Comparison of ENCODE assay signal across 14 cellular contexts in genomic region chr4:102335616-102336015, GRCh38.
"Had no signal": no experiment of that assay in that cellular context is flagged by ENCODE, and none has a peak within 500 bp of the region (broad histone marks: within the 10 kb centered on the region; RNA-seq: fewer than 3 reads in every experiment).

No MANE protein-coding gene starts in this region.

- H3K4me1 ChIP-seq: ascending aorta, esophagus muscularis mucosa, tibial artery, uterus had no signal

- H3K27me3 Mint-ChIP-seq: naive thymus-derived CD4-positive, alpha-beta T cell had no signal

- H3K4me3 ChIP-seq: ascending aorta, esophagus muscularis mucosa, skin epidermis, tibial artery, uterus had no signal

- H3K9me3 ChIP-seq: ascending aorta, esophagus muscularis mucosa, tibial artery, uterus had no signal

- ATAC-seq: activated CD4-positive, CD25-positive, alpha-beta regulatory T cell treated with anti-CD3 and anti-CD28 coated beads, Interleukin-2, amount 50 U/mL, for 24 hours; left lobe of liver; naive thymus-derived CD4-positive, alpha-beta T cell had no signal

- H3K36me3 ChIP-seq: ascending aorta, esophagus muscularis mucosa, tibial artery, uterus had no signal

- H3K9me3 Mint-ChIP-seq: naive thymus-derived CD4-positive, alpha-beta T cell; T-helper 2 cell treated with Interferon-gamma antibody and Interleukin-4, amounts not matched to agents 5 μg/mL and 100 μg/mL, for 36 hours had no signal

- H3K27me3 ChIP-seq: ascending aorta, esophagus muscularis mucosa, tibial artery, uterus had no signal

- H3K27ac ChIP-seq: ascending aorta, esophagus muscularis mucosa, skin epidermis, tibial artery, uterus had no signal

- H3K27ac Mint-ChIP-seq: T-helper 2 cell treated with Interferon-gamma antibody and Interleukin-4, amounts not matched to agents 5 μg/mL and 100 μg/mL, for 36 hours had no signal

- DNase-seq: foreskin fibroblast; head of caudate nucleus; mammary epithelial cell; posterior cingulate gyrus; stimulated activated CD4-positive, alpha-beta T cell treated with anti-CD3 and anti-CD28 coated beads, Interleukin-4, amount 100 ng/mL, for 4 hours; tibial artery; uterus had no signal

- H3K4me3 Mint-ChIP-seq: T-helper 2 cell treated with Interferon-gamma antibody and Interleukin-4, amounts not matched to agents 5 μg/mL and 100 μg/mL, for 36 hours had no signal
